8 cellular contexts compared by ENCODE assay signal in the genomic region with DNA sequence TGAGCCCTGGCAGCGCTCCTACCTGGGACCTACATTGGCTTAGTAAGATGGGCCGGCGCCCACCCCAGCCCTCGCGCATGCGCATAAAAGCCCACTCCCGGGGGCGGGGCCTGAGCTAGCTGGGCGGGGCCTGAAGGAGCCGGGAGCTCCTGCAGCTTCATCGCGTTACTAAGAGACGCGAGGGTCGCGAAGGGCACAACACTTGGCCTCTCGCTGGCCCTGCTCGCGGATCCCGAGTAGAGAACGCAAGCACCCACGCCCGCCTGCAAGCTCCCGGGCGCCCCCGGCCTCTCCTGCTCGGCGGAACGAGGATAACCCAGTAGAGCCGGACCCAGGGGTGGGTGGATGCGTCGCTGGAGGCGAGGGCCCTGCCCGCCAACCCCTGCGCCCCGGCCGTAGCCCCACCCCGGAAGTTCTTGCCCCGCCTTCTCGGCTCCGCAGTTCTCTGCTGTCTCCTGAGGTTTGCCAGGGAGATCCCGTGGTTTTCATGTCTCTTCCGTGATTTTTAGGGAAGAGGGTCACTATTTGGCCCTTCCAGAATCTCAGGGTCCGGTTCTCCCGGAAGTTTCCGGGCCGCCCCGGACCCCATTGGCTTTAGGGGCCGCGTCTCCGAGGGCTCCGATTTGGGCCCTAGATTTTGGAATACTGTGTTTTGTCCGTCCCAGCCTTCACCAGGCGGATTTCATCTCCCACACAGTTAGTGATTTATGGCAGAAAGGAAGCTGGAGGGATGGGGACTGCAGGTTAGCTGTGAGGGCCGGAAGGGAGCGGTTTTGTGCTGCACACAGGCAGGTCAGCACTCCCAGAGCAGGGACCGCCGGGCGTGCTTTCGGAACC. TPM values are rescaled to one million over a fixed set of nuclear protein-coding genes. Genes with fewer than 3 reads are reported as not detected.
A peak's percentile ranks its signal among the peaks of the same experiment; 100 is the strongest.
DNase-seq lines count a peak whose midpoint lies in the region; ATAC-seq and TF ChIP-seq lines count a peak whose summit lies in the region.

A gene with protein sequence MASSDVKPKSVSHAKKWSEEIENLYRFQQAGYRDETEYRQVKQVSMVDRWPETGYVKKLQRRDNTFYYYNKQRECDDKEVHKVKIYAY (plus strand): TSS at position 168 of the 837 bp plus-strand sequence. CDS start 7,081 bp downstream, outside the sequence.

- H3K9me3 ChIP-seq in spleen = no peaks in the 10 kb centered on the region

- CTCF ChIA-PET in activated B cell treated with CpG ODN at 0.5 μM for 24 hours (lab: Charles Lee) = interaction anchor here (1.6 to 4.1 kb wide), 2 partner anchors 13 to 122 kb away, joined by 4 to 16 read pairs; a partner anchor contains a TSS

- H3K9me3 Mint-ChIP-seq in activated B cell treated with CpG ODN at 0.5 μM for 24 hours = no peaks in the 10 kb centered on the region

- H3K27ac Mint-ChIP-seq in activated B cell treated with CpG ODN at 0.5 μM for 24 hours = peak within 1 kb of the TSS; percentile 98

- peak within 1 kb of the TSS; percentile 97 for H3K4me3 Mint-ChIP-seq in activated B cell treated with CpG ODN at 0.5 μM for 24 hours

- WGBS in spleen, 5 donors = 0 to 1% (median 0%) methylated on average over 26 to 60 of the region's 60 CpGs

- DNase-seq in AG08396 (ENCODE audit: low spot score) = peak; percentile 97
- DNase-seq in NCI-H2227 treated with DMSO at 0.1 percent for 48 hours (lab: John Stamatoyannopoulos, UW) = peak; percentile 91
- peak; percentile 100 for DNase-seq in activated B cell treated with CpG ODN at 0.5 μM for 24 hours
- DNase-seq in caudate nucleus (lab: John Stamatoyannopoulos, UW) = peak; percentile 82 to 100 (median 96)
- peak; percentile 94 for DNase-seq in inferior parietal cortex (ENCODE audit: extremely low spot score)
- peak; percentile 97 for DNase-seq in spleen

- H3K36me3 Mint-ChIP-seq in activated B cell treated with CpG ODN at 0.5 μM for 24 hours (ENCODE audit: low read depth) = peaks cover 6% of the 10 kb centered on the region

- ATAC-seq in HG03175 (IDR thresholded peaks at IDR 0.05; ENCODE audit: unreplicated experiment) (peak; percentile 81), activated B cell treated with CpG ODN at 0.5 μM for 24 hours (ENCODE audit: low read depth) (peak; percentile 83)

- H3K36me3 ChIP-seq in spleen = no peaks in the 10 kb centered on the region

- intact Hi-C loops in activated B cell treated with CpG ODN at 0.5 μM for 24 hours (cut with micrococcal nuclease) = loop anchor here (1.0 to 2.0 kb wide), 6 partner anchors 33 to 355 kb away; a partner anchor contains a TSS
- intact Hi-C loops in spleen (cut with DNase I; ENCODE audit: low total_unique reads) = loop anchor here (10.0 kb wide), 1 partner anchor 135 kb away; a partner anchor contains a TSS

- TF ChIP-seq POLR2A in GM18951 (IDR thresholded peaks at IDR 0.05; ENCODE audit: extremely low read depth, insufficient read depth, insufficient read length) (peak; percentile 63), spleen (IDR thresholded peaks at IDR 0.05) (no peak)

- POLR2A ChIA-PET in activated B cell treated with CpG ODN at 0.5 μM for 24 hours (lab: Charles Lee) = interaction anchor here (0.6 to 2.1 kb wide), 12 partner anchors 9 to 774 kb away, joined by 3 to 26 read pairs (median 4); a partner anchor contains a TSS

- H3K4me1 ChIP-seq in spleen = peaks cover 0 to 26% (median 19%) of the 10 kb centered on the region in 6 donors

- H3K27me3 Mint-ChIP-seq in activated B cell treated with CpG ODN at 0.5 μM for 24 hours = no peaks in the 10 kb centered on the region

- peak within 1 kb of the TSS; percentile 73 to 99 (median 94) for H3K4me3 ChIP-seq in spleen

- TF ChIP-seq CTCF in activated B cell treated with CpG ODN at 0.5 μM for 24 hours (IDR thresholded peaks at IDR 0.05) (no peak), spleen (IDR thresholded peaks at IDR 0.05 in 8 of 11, conservative IDR thresholded peaks at IDR 0.05 in 3 of 11) (no peak)

- peaks cover 14% of the 10 kb centered on the region for H3K4me1 Mint-ChIP-seq in activated B cell treated with CpG ODN at 0.5 μM for 24 hours

- H3K27me3 ChIP-seq in spleen (replicated peaks in 1 of 7) = no peaks in the 10 kb centered on the region

- in situ Hi-C loops in GM18951 (cut with MboI; ENCODE audit: low sequenced_read_pairs, unreplicated experiment) = no loop called here

- H3K27ac ChIP-seq in caudate nucleus (ENCODE audit: low read depth, low read length) = peak within 1 kb of the TSS; percentile 97
- H3K27ac ChIP-seq in spleen = peak within 1 kb of the TSS; percentile 89 to 96 (median 95)

RNA-seq across cellular contexts. Expression of the gene that starts here (rescaled TPM):
- 0.49 and 0.54 TPM in 2 replicates for total RNA-seq in activated B cell treated with CpG ODN at 0.5 μM for 24 hours
- not detected for total RNA-seq in spleen
- polyA plus RNA-seq in spleen = under 1 TPM; 0.54 to 0.64 (median 0.57) TPM

Comparison
In these comparisons a context has a peak if more than half of its experiments do, and no peak if none do; other contexts are left out.
1. Peak in every context shown above with its lines: DNase-seq, ATAC-seq, H3K4me3 ChIP-seq and H3K27ac ChIP-seq.
2. Peak in DNase-seq and ATAC-seq in activated B cell treated with CpG ODN at 0.5 μM for 24 hours; RNA of the gene not detected or under 1 TPM.
3. Peak in DNase-seq, H3K4me3 ChIP-seq and H3K27ac ChIP-seq in spleen; RNA of the gene not detected or under 1 TPM.